ENCODE assay signal across 18 cellular contexts in the genomic region with DNA sequence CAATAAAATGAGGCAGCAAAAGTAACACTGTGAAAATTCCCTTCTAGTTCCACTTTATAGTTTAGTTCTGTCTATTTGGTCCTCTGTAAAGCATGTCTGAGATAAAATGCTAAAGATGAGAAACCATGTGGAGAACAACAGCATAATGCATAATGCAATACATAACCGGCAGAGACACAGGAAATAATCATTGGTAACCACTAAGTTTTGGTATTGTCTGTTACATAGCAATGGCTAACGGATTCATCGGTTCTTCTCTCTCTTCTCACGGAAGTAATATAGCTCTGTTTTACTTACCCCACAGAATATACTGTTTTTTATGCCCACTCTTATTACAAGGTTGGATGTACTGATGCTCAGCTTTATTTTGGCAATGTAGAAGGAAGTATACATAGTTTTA.
DNase-seq lines count a peak whose midpoint lies in the region; ATAC-seq and TF ChIP-seq lines count a peak whose summit lies in the region.
"Had no signal": no experiment of that assay in that cellular context is flagged by ENCODE, and none has a peak within 500 bp of the region (broad histone marks: within the 10 kb centered on the region; RNA-seq: fewer than 3 reads in every experiment).

No MANE protein-coding gene starts in this region.

- H3K4me1 Mint-ChIP-seq in effector memory CD8-positive, alpha-beta T cell (ENCODE audit: low read depth in 2 of 2), result peaks cover 3 to 7% of the 10 kb centered on the region in 2 donors

- H3K4me3 Mint-ChIP-seq in effector memory CD8-positive, alpha-beta T cell, result no peak overlapping the region
- H3K4me3 Mint-ChIP-seq: CD4-positive, CD25-positive, alpha-beta regulatory T cell; HFFc6 had no signal

- ATAC-seq in GM21619 (IDR thresholded peaks at IDR 0.05; ENCODE audit: unreplicated experiment), result peak; percentile 62
- peak; percentile 57 for ATAC-seq in effector memory CD8-positive, alpha-beta T cell (replicated peaks)

- no peaks in the 10 kb centered on the region for H3K27me3 Mint-ChIP-seq in effector memory CD8-positive, alpha-beta T cell

- H3K27ac Mint-ChIP-seq in effector memory CD8-positive, alpha-beta T cell, result no peak overlapping the region
- H3K27ac Mint-ChIP-seq: CD4-positive, CD25-positive, alpha-beta regulatory T cell; HFFc6 had no signal

- H3K27me3 ChIP-seq in HL-60 (ENCODE audit: insufficient read depth, poor library complexity, severe bottlenecking), result no peaks in the 10 kb centered on the region
- H3K27me3 ChIP-seq: MG63 had no signal

- TF ChIP-seq CTCF in GM12865 (IDR thresholded peaks at IDR 0.05; ENCODE audit: insufficient read depth, low read depth, low read length, missing control alignments), result no peak
- TF ChIP-seq CTCF in HL-60 (IDR thresholded peaks at IDR 0.05; ENCODE audit: insufficient read depth, low read length), result no peak

- no peaks in the 10 kb centered on the region for H3K36me3 Mint-ChIP-seq in effector memory CD8-positive, alpha-beta T cell (ENCODE audit: insufficient read depth)
- H3K36me3 Mint-ChIP-seq: CD4-positive, CD25-positive, alpha-beta regulatory T cell had no signal

- no peaks in the 10 kb centered on the region for H3K9me3 Mint-ChIP-seq in effector memory CD8-positive, alpha-beta T cell
- H3K9me3 Mint-ChIP-seq: CD4-positive, CD25-positive, alpha-beta regulatory T cell had no signal

- DNase-seq in GM12865 (ENCODE audit: low read depth), result peak; percentile 6
- DNase-seq in HL-60 (ENCODE audit: low read depth in 1 of 2, low spot score in 1 of 2), result peak in 1 of 2 experiments; percentile 16
- DNase-seq in effector memory CD8-positive, alpha-beta T cell, result no peak
- DNase-seq in substantia nigra (lab: John Stamatoyannopoulos, UW), result no peak
- DNase-seq in activated CD4-positive, alpha-beta T cell treated with anti-CD3 and anti-CD28 coated beads for 48 hours, result no peak
- no peak for DNase-seq in GDM1 (lab: John Stamatoyannopoulos, UW)
- no peak for DNase-seq in anterior cingulate cortex (lab: John Stamatoyannopoulos, UW)
- DNase-seq: HFFc6, MG63, NCI-H1417 treated with DMSO at 0.1 percent for 48 hours, NCI-H2029, NCI-H2171 treated with DMSO at 0.1 percent for 48 hours, NCI-H510A, NCI-H82, SIG-M5 had no signal

- H3K4me3 ChIP-seq in GM12865 (ENCODE audit: low read depth, low read length) (no peak overlapping the region), HL-60 (replicated peaks; ENCODE audit: insufficient read depth, low read length) (no peak overlapping the region)
- H3K4me3 ChIP-seq: MG63 had no signal

- peak overlapping the region; percentile 82 for H3K27ac ChIP-seq in HL-60 (replicated peaks)
- H3K27ac ChIP-seq in substantia nigra (ENCODE audit: low read depth, low read length, poor library complexity, severe bottlenecking), result no peak overlapping the region
- H3K27ac ChIP-seq: KMS-11 had no signal
